10 cellular contexts compared by ENCODE assay signal in the genomic region with DNA sequence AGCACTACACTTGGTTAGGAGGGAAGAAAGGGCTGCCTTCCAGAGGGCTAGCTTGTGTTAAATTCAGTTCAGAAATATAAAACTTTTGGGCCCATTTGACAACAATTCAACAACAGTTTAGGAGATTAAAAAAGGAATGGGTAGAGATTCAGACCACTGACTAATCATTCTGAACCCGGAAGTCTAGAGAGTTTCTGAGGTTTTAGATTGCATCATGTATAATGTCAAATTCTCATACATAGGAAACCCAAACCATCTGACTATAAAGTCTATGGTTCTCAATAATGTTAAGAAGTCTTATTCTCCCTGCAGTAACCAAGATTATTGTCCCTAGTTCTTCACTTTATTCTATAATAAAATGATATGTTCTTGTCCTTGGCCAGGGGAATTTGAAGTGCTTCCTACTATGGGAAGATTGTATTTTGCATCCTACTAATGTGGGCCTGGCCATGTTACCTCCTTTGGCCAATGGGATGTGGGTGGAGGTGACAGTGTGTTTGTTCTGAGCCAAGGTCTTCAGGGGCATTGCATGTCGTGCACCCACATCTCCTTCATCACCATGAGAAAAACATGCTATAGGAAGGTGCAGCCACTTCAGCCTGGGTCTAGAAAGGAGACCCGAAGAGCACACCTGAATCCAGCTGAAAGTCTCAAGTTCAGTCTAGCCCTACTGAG.
DNase-seq lines count a peak whose midpoint lies in the region; ATAC-seq and FAIRE-seq lines count a peak whose summit lies in the region.
"Had no signal": no experiment of that assay in that cellular context is flagged by ENCODE, and none has a peak within 500 bp of the region (broad histone marks: within the 10 kb centered on the region; RNA-seq: fewer than 3 reads in every experiment).

No MANE protein-coding gene starts in this region.

- DNase-seq in RCC 7860 (ENCODE audit: low spot score) (peak; percentile 8), iris pigment epithelial cell (ENCODE audit: low read depth) (peak; percentile 71), SKM-1 (lab: John Stamatoyannopoulos, UW; ENCODE audit: unreplicated experiment) (no peak), NCI-H524 (lab: John Stamatoyannopoulos, UW) (no peak), NCI-H526 (lab: John Stamatoyannopoulos, UW) (no peak)
- DNase-seq: NCI-H1417; stimulated activated CD4-positive, alpha-beta T cell treated with anti-CD3 and anti-CD28 coated beads, Interleukin-4, amount 100 ng/mL, for 4 hours had no signal

- ATAC-seq in GM18868 (IDR thresholded peaks at IDR 0.05; ENCODE audit: unreplicated experiment) (peak; percentile 72), HG02610 (IDR thresholded peaks at IDR 0.05; ENCODE audit: unreplicated experiment) (peak; percentile 77), GM21515 (IDR thresholded peaks at IDR 0.05; ENCODE audit: unreplicated experiment) (no peak)

- FAIRE-seq in RCC 7860 (lab: Jason Lieb, UNC), result no peak

Comparison
In these comparisons a context has a peak if more than half of its experiments do, and no peak if none do; other contexts are left out.
1. DNase-seq: peak in RCC 7860 (single experiment) and iris pigment epithelial cell (single experiment); none in SKM-1 (single experiment), NCI-H524 (0 of 2) and NCI-H526 (0 of 2).